Comparison of ENCODE assay signal across 1 cellular context in the genomic region with DNA sequence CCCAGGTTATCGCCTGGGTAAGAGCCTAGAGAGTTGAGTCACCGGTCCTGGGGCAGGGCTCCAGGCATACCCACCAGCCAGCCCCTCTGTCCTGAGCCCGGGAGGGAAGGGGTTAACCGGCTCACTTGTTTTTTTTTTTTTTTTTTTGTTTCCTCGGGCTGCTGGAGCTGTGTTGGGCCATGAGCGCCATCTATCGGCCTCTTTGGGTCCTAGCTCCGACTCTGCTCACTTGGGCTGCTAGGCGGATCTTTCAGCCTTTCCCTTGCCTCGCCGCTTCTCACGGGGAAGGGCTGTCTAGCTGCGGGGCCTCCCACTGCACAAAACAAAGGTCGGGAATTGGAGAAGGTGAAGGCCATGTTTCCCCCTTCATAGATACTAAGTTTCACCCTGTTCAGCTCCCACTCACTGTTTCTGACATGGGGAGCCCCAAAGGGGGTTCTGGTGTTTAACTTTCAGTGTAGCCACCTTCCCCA.
TF ChIP-seq lines count a peak whose summit lies in the region.

No MANE protein-coding gene starts in this region.

TF ChIP-seq in SK-N-SH treated with all-trans-retinoic acid at 6 μM for 48 hours, 23 proteins besides CTCF, POLR2A, EP300 and RAD21 (continued from another document):
- TF ChIP-seq, protein P1, sequence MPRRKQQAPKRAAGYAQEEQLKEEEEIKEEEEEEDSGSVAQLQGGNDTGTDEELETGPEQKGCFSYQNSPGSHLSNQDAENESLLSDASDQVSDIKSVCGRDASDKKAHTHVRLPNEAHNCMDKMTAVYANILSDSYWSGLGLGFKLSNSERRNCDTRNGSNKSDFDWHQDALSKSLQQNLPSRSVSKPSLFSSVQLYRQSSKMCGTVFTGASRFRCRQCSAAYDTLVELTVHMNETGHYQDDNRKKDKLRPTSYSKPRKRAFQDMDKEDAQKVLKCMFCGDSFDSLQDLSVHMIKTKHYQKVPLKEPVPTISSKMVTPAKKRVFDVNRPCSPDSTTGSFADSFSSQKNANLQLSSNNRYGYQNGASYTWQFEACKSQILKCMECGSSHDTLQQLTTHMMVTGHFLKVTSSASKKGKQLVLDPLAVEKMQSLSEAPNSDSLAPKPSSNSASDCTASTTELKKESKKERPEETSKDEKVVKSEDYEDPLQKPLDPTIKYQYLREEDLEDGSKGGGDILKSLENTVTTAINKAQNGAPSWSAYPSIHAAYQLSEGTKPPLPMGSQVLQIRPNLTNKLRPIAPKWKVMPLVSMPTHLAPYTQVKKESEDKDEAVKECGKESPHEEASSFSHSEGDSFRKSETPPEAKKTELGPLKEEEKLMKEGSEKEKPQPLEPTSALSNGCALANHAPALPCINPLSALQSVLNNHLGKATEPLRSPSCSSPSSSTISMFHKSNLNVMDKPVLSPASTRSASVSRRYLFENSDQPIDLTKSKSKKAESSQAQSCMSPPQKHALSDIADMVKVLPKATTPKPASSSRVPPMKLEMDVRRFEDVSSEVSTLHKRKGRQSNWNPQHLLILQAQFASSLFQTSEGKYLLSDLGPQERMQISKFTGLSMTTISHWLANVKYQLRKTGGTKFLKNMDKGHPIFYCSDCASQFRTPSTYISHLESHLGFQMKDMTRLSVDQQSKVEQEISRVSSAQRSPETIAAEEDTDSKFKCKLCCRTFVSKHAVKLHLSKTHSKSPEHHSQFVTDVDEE (CRISPR knock-in tag; IDR thresholded peaks at IDR 0.05): no peak
- TF ChIP-seq PPARA (CRISPR knock-in tag; IDR thresholded peaks at IDR 0.05; ENCODE audit: borderline replicate concordance): no peak
